9 cellular contexts compared by ENCODE assay signal in the genomic region with DNA sequence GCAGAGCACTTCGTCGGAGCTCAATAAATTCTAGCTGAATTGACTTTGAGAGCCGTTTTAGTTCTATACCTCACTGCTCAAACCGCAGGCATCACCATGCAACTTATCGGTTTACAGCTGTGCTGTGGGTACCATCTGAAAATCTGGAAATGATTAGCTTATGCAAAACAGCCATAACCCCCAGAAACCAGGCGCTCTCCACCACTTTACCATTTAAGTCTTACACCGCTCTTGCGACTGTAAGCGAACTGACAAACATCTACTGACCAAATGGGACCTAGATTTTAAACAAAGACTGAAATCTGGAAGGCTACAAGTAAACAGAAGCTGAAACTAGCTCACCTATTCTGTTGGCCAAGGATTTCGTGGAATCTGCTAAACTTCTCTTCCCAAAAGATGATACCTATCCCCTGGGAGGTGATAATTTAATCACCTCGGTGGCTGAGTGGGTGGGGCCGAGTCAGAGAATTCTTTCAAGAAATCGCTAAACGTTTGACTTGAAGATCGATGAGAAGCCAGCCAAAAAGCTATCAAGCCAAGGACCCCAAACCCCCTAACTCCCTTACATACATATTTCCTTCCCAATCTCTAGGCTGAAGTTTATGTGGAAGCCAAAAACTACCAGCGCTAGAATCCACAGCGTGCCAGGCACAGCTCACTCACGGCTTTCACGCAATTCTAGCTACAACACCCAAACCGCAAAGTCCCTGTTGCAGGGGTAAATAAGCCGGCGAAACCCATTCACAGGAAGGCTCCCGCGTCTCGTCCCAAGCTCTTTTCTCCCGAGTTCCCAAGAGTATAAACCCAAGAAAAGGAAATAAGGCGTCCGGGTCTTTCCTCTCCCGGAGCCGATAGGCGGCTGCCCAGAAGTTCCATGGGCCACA. TPM values are rescaled to one million over a fixed set of nuclear protein-coding genes. Genes with fewer than 3 reads are reported as not detected.
A peak's percentile ranks its signal among the peaks of the same experiment; 100 is the strongest.
DNase-seq lines count a peak whose midpoint lies in the region; ATAC-seq and TF ChIP-seq lines count a peak whose summit lies in the region.
"Had no signal": no experiment of that assay in that cellular context is flagged by ENCODE, and none has a peak within 500 bp of the region (broad histone marks: within the 10 kb centered on the region; RNA-seq: fewer than 3 reads in every experiment).

No MANE protein-coding gene starts in this region.

- ATAC-seq in GM21515 (IDR thresholded peaks at IDR 0.05; ENCODE audit: unreplicated experiment), result peak; percentile 55

- no peaks in the 10 kb centered on the region for H3K27me3 ChIP-seq in layer of hippocampus (ENCODE audit: control insufficient read depth, insufficient read depth, low read length)

- H3K27me3 Mint-ChIP-seq in IgD-negative memory B cell, result peaks cover 2% of the 10 kb centered on the region

- DNase-seq in GM13976 (ENCODE audit: low spot score) (peak; percentile 38), substantia nigra (lab: John Stamatoyannopoulos, UW) (no peak), NCI-H1092 (lab: John Stamatoyannopoulos, UW) (no peak), H4 (ENCODE audit: low spot score) (no peak)

- peaks cover 12 to 22% (median 18%) of the 10 kb centered on the region in 3 donors for H3K4me1 Mint-ChIP-seq in IgD-negative memory B cell

- no peaks in the 10 kb centered on the region for H3K9me3 Mint-ChIP-seq in IgD-negative memory B cell

- H3K36me3 Mint-ChIP-seq in IgD-negative memory B cell, result no peaks in the 10 kb centered on the region

- in situ Hi-C loops in GM13976 (cut with MboI; ENCODE audit: low sequenced_read_pairs, unreplicated experiment), result no loop called here

- no peak for TF ChIP-seq CTCF in GM13976 (IDR thresholded peaks at IDR 0.05; ENCODE audit: borderline replicate concordance, control extremely low read depth, extremely low read depth, insufficient read depth, missing control alignments)

- H3K27ac ChIP-seq in angular gyrus (ENCODE audit: low read depth, low read length) (peak overlapping the region; percentile 62), layer of hippocampus (ENCODE audit: low read depth, low read length) (peak overlapping the region; percentile 94), substantia nigra (ENCODE audit: low read depth, low read length, poor library complexity, severe bottlenecking) (peak overlapping the region; percentile 91)

- H3K4me3 Mint-ChIP-seq in IgD-negative memory B cell, result peak overlapping the region; percentile 83 to 100 (median 95)

- peak overlapping the region; percentile 77 to 99 (median 95) for H3K27ac Mint-ChIP-seq in IgD-negative memory B cell

RNA-seq across cellular contexts. Expression of a gene that starts 0.6 kb away (rescaled TPM):
- 4.3 TPM for polyA plus RNA-seq in IgD-negative memory B cell
- 15.3 and 24.5 TPM in 2 replicates for total RNA-seq in H4 (2014; rRNA removed; shearing (Covaris generic))

RNA-seq across cellular contexts. Expression of a gene that starts 33.9 kb away (rescaled TPM):
- polyA plus RNA-seq in IgD-negative memory B cell, result 0.89 TPM
- 2.8 and 4.3 TPM in 2 replicates for total RNA-seq in H4 (2014; rRNA removed; shearing (Covaris generic))
- total RNA-seq: glomerular endothelial cell had no signal

RNA-seq across cellular contexts. Expression of a gene that starts 45.0 kb away (rescaled TPM):
- polyA plus RNA-seq in IgD-negative memory B cell, result 7.6 TPM
- total RNA-seq in H4 (2014; rRNA removed; shearing (Covaris generic)), result 39.9 and 52.9 TPM in 2 replicates
